Comparison of ENCODE assay signal across 18 cellular contexts in the genomic region with DNA sequence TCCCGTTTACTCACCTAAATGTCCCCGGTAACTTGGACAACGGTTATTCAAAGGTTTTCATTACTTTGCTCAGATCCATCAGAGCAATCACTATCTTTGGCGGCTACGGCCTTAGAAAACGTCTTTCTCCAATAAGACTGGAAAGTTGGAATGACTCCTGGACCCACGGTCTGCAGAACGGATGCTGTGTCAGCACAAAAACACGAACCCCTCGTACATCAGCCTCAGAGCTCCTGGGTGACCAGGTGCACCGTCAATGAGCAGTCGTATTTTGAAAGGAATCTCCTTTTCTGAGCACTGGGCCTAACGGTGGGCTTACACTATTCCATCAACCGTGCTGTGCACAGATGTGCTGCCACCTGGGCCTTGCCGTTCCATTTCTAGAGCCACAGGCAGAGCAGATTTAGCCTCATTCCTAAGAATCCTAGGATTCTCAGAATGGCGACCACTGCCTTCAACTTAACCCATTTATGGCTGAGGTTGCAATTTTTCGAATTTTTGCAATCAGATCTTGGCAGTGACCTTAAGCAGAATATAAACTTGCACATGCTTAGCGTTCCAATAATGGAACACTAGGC.
"Had no signal": no experiment of that assay in that cellular context is flagged by ENCODE, and none has a peak within 500 bp of the region (broad histone marks: within the 10 kb centered on the region; RNA-seq: fewer than 3 reads in every experiment).

No MANE protein-coding gene starts in this region.

- H3K36me3 ChIP-seq: pancreas had no signal

- H3K4me3 Mint-ChIP-seq: activated CD4-positive, alpha-beta T cell treated with anti-CD3 and anti-CD28 coated beads, Interleukin-2, amount 10 ng/mL, durations not matched to agents 24 days and 14 days; activated CD8-positive, alpha-beta T cell treated with anti-CD3 and anti-CD28 coated beads for 36 hours; activated T-cell treated with anti-CD3 and anti-CD28 coated beads, Interleukin-2, amount 50 U/mL, for 4 hours; naive B cell had no signal

- H3K4me1 Mint-ChIP-seq: activated CD4-positive, alpha-beta T cell treated with anti-CD3 and anti-CD28 coated beads, Interleukin-2, amount 10 ng/mL, durations not matched to agents 24 days and 14 days had no signal

- H3K27ac Mint-ChIP-seq: activated CD4-positive, alpha-beta T cell treated with anti-CD3 and anti-CD28 coated beads, Interleukin-2, amount 10 ng/mL, durations not matched to agents 24 days and 14 days; activated CD8-positive, alpha-beta T cell treated with anti-CD3 and anti-CD28 coated beads for 36 hours had no signal

- H3K27me3 Mint-ChIP-seq: activated CD4-positive, alpha-beta T cell treated with anti-CD3 and anti-CD28 coated beads, Interleukin-2, amount 10 ng/mL, durations not matched to agents 24 days and 14 days; activated CD8-positive, alpha-beta T cell treated with anti-CD3 and anti-CD28 coated beads for 36 hours; naive B cell had no signal

- H3K9me3 ChIP-seq: pancreas had no signal

- H3K4me1 ChIP-seq: foreskin keratinocyte, pancreas, tibial nerve, vagina had no signal

- ATAC-seq: activated CD8-positive, alpha-beta T cell treated with anti-CD3 and anti-CD28 coated beads for 36 hours; activated T-cell treated with anti-CD3 and anti-CD28 coated beads, Interleukin-2, amount 50 U/mL, for 4 hours; foreskin keratinocyte; left lobe of liver; pancreas; stimulated activated naive CD8-positive, alpha-beta T cell treated with anti-CD3 and anti-CD28 coated beads, Interleukin-15, Interleukin-2, amounts not matched to agents 100 U/mL and 50 U/mL, for 24 hours had no signal

- H3K27ac ChIP-seq: dorsolateral prefrontal cortex, foreskin keratinocyte, pancreas, skin epidermis, tibial nerve, vagina had no signal

- H3K4me3 ChIP-seq: dorsolateral prefrontal cortex, pancreas, skin epidermis, tibial nerve, vagina had no signal

- DNase-seq: activated CD4-positive, alpha-beta T cell treated with anti-CD3 and anti-CD28 coated beads, Interleukin-2, amount 10 ng/mL, durations not matched to agents 24 days and 14 days; activated CD4-positive, CD25-positive, alpha-beta regulatory T cell; activated CD8-positive, alpha-beta T cell treated with anti-CD3 and anti-CD28 coated beads for 36 hours; activated T-cell treated with anti-CD3 and anti-CD28 coated beads, Interleukin-2, amount 50 U/mL, for 4 hours; amniotic stem cell; foreskin keratinocyte; hippocampal formation; islet precursor cell; naive B cell; stimulated activated naive CD8-positive, alpha-beta T cell treated with anti-CD3 and anti-CD28 coated beads, Interleukin-15, Interleukin-2, amounts not matched to agents 100 U/mL and 50 U/mL, for 24 hours; substantia nigra; T1000 had no signal

- H3K27me3 ChIP-seq: dorsolateral prefrontal cortex, foreskin keratinocyte, pancreas, tibial nerve, vagina had no signal
